In genomic region chr14:21699551-21699950, GRCh38 we compare ENCODE assay signal across 18 cellular contexts. TPM values are rescaled to one million over a fixed set of nuclear protein-coding genes. Genes with fewer than 3 reads are reported as not detected.
DNase-seq lines count a peak whose midpoint lies in the region; FAIRE-seq and TF ChIP-seq lines count a peak whose summit lies in the region.
"Had no signal": no experiment of that assay in that cellular context is flagged by ENCODE, and none has a peak within 500 bp of the region (broad histone marks: within the 10 kb centered on the region; RNA-seq: fewer than 3 reads in every experiment).

No MANE protein-coding gene starts in this region.

- no peak for FAIRE-seq in HTR-8/SVneo (lab: Jason Lieb, UNC)
- FAIRE-seq: GM19239, H1, K562 had no signal

- peaks cover 9% of the 10 kb centered on the region for H3K9me3 ChIP-seq in BLaER1
- H3K9me3 ChIP-seq in Caco-2, result no peaks in the 10 kb centered on the region
- H3K9me3 ChIP-seq in colonic mucosa, result no peaks in the 10 kb centered on the region
- no peaks in the 10 kb centered on the region for H3K9me3 ChIP-seq in neural progenitor cell (ENCODE audit: low read depth)
- no peaks in the 10 kb centered on the region for H3K9me3 ChIP-seq in right atrium auricular region
- H3K9me3 ChIP-seq: HAP-1 had no signal

- H3K4me1 ChIP-seq in BLaER1 (peaks cover 24% of the 10 kb centered on the region), Caco-2 (peaks cover 37% of the 10 kb centered on the region), colonic mucosa (peaks cover 7% of the 10 kb centered on the region), neural progenitor cell (peaks cover 16% of the 10 kb centered on the region), right atrium auricular region (no peaks in the 10 kb centered on the region)
- H3K4me1 ChIP-seq: HAP-1 had no signal

- DNase-seq in Caco-2 (no peak), colonic mucosa (peak; percentile 22), neural progenitor cell (ENCODE audit: low spot score) (no peak), right atrium auricular region (ENCODE audit: low spot score) (no peak), HTR-8/SVneo (ENCODE audit: insufficient read length, low spot score) (no peak), DMS53 treated with DMSO at 0.1 percent for 48 hours (lab: John Stamatoyannopoulos, UW; ENCODE audit: unreplicated experiment) (no peak)
- DNase-seq: Calu3; CD4-positive, CD25-positive, alpha-beta regulatory T cell; DMS 273 treated with DMSO at 0.1 percent for 48 hours; DND-41; GDM1; HFFc6 had no signal

- CTCF ChIA-PET in Caco-2 (lab: Charles Lee), result no interaction called here

- H3K4me3 ChIP-seq in BLaER1, result no peak overlapping the region
- H3K4me3 ChIP-seq in Caco-2 (ENCODE audit: low read depth, low read length), result no peak overlapping the region
- H3K4me3 ChIP-seq in colonic mucosa, result no peak overlapping the region
- H3K4me3 ChIP-seq in neural progenitor cell, result no peak overlapping the region
- H3K4me3 ChIP-seq in right atrium auricular region, result no peak overlapping the region
- H3K4me3 ChIP-seq: HAP-1, K562 had no signal

- H3K27me3 ChIP-seq in BLaER1 (peaks cover 31% of the 10 kb centered on the region), Caco-2 (replicated peaks; ENCODE audit: control insufficient read depth, insufficient read depth, low read length) (no peaks in the 10 kb centered on the region), colonic mucosa (no peaks in the 10 kb centered on the region), neural progenitor cell (no peaks in the 10 kb centered on the region), right atrium auricular region (no peaks in the 10 kb centered on the region)

- H3K36me3 Mint-ChIP-seq in Caco-2 (ENCODE audit: insufficient read depth, unreplicated experiment), result no peaks in the 10 kb centered on the region
- H3K36me3 Mint-ChIP-seq in neural progenitor cell, result no peaks in the 10 kb centered on the region
- H3K36me3 Mint-ChIP-seq: CD4-positive, CD25-positive, alpha-beta regulatory T cell had no signal

- H2AFZ ChIP-seq in neural progenitor cell (replicated peaks), result peak overlapping the region; percentile 65

- intact Hi-C loops in Caco-2 (cut with micrococcal nuclease; ENCODE audit: unreplicated experiment) (no loop called here), colonic mucosa (cut with DNase I) (no loop called here)

- no TSS peak for BruUV-seq in Caco-2 (replicated peaks; lab: Mats Ljungman, UMichigan)

- peaks cover 16% of the 10 kb centered on the region for H3F3A ChIP-seq in neural progenitor cell (ENCODE audit: low read depth)

- H3K4me1 Mint-ChIP-seq in Caco-2 (ENCODE audit: low read depth, unreplicated experiment) (peaks cover 19% of the 10 kb centered on the region), neural progenitor cell (no peaks in the 10 kb centered on the region)

- no peaks in the 10 kb centered on the region for H4K20me1 ChIP-seq in BLaER1
- H4K20me1 ChIP-seq in neural progenitor cell (ENCODE audit: low read depth), result no peaks in the 10 kb centered on the region

- H3K9me3 Mint-ChIP-seq in Caco-2 (ENCODE audit: unreplicated experiment) (no peaks in the 10 kb centered on the region), neural progenitor cell (peaks cover 5% of the 10 kb centered on the region)

- H3K4me2 ChIP-seq in BLaER1 (peak overlapping the region; percentile 73), neural progenitor cell (no peak overlapping the region)

- H3K27ac ChIP-seq in BLaER1 (no peak overlapping the region), colonic mucosa (peak overlapping the region; percentile 23), neural progenitor cell (no peak overlapping the region), right atrium auricular region (no peak overlapping the region)

- H3K27ac Mint-ChIP-seq in Caco-2 (ENCODE audit: unreplicated experiment) (peak overlapping the region; percentile 57), neural progenitor cell (no peak overlapping the region)
- H3K27ac Mint-ChIP-seq: B cell; CD4-positive, CD25-positive, alpha-beta regulatory T cell; HFFc6 had no signal

- H3K4me3 Mint-ChIP-seq in Caco-2 (ENCODE audit: unreplicated experiment) (no peak overlapping the region), neural progenitor cell (no peak overlapping the region)
- H3K4me3 Mint-ChIP-seq: B cell; CD4-positive, CD25-positive, alpha-beta regulatory T cell; HFFc6 had no signal

- TF ChIP-seq CTCF in Caco-2 (IDR thresholded peaks at IDR 0.05; ENCODE audit: insufficient read depth in 1 of 2, low read depth in 1 of 2, low read length in 1 of 2, severe bottlenecking in 1 of 2, unreplicated experiment in 1 of 2) (no peak), colonic mucosa (IDR thresholded peaks at IDR 0.05) (no peak), neural progenitor cell (IDR thresholded peaks at IDR 0.05) (no peak), right atrium auricular region (IDR thresholded peaks at IDR 0.05) (no peak)

- no peaks in the 10 kb centered on the region for H3K79me2 ChIP-seq in neural progenitor cell (ENCODE audit: low read depth)

- H3K27me3 Mint-ChIP-seq in Caco-2 (ENCODE audit: insufficient read depth, unreplicated experiment) (no peaks in the 10 kb centered on the region), neural progenitor cell (ENCODE audit: insufficient read depth, low read depth) (peaks cover 6% of the 10 kb centered on the region)

- H3K36me3 ChIP-seq in BLaER1, result no peaks in the 10 kb centered on the region
- no peaks in the 10 kb centered on the region for H3K36me3 ChIP-seq in Caco-2 (ENCODE audit: control insufficient read depth, insufficient read depth, low read length)
- H3K36me3 ChIP-seq in colonic mucosa, result no peaks in the 10 kb centered on the region
- H3K36me3 ChIP-seq in neural progenitor cell, result no peaks in the 10 kb centered on the region
- no peaks in the 10 kb centered on the region for H3K36me3 ChIP-seq in right atrium auricular region
- H3K36me3 ChIP-seq: HAP-1 had no signal

- H3K9ac ChIP-seq in BLaER1 (no peak overlapping the region), colonic mucosa (ENCODE audit: low read depth in 2 of 2, low read length in 2 of 2) (no peak overlapping the region), neural progenitor cell (no peak overlapping the region)

- POLR2A ChIA-PET in Caco-2 (lab: Charles Lee), result no interaction called here

RNA-seq across cellular contexts. Expression of gene OR4E1, which starts 25.9 kb away (rescaled TPM):
- total RNA-seq in Caco-2 (2022) (0.23 TPM in 1 of 2 replicates, not detected in the other), colonic mucosa (under 1 TPM in 1 of 2 donors, not detected in 1; 0.05 TPM), neural progenitor cell (ENCODE audit: low replicate concordance) (not detected in 2 replicates), right atrium auricular region (not detected)
- total RNA-seq: B cell; Calu3; CD4-positive, CD25-positive, alpha-beta regulatory T cell; H1; HFFc6; K562 had no signal

RNA-seq across cellular contexts. Expression of gene OR4E2, which starts 45.9 kb away (rescaled TPM):
- total RNA-seq in Caco-2 (2022) (not detected in 2 replicates), colonic mucosa (not detected), neural progenitor cell (ENCODE audit: low replicate concordance) (not detected in 2 replicates), right atrium auricular region (not detected)
- total RNA-seq: B cell; Calu3; CD4-positive, CD25-positive, alpha-beta regulatory T cell; H1; HFFc6; K562 had no signal
